In the genomic region with DNA sequence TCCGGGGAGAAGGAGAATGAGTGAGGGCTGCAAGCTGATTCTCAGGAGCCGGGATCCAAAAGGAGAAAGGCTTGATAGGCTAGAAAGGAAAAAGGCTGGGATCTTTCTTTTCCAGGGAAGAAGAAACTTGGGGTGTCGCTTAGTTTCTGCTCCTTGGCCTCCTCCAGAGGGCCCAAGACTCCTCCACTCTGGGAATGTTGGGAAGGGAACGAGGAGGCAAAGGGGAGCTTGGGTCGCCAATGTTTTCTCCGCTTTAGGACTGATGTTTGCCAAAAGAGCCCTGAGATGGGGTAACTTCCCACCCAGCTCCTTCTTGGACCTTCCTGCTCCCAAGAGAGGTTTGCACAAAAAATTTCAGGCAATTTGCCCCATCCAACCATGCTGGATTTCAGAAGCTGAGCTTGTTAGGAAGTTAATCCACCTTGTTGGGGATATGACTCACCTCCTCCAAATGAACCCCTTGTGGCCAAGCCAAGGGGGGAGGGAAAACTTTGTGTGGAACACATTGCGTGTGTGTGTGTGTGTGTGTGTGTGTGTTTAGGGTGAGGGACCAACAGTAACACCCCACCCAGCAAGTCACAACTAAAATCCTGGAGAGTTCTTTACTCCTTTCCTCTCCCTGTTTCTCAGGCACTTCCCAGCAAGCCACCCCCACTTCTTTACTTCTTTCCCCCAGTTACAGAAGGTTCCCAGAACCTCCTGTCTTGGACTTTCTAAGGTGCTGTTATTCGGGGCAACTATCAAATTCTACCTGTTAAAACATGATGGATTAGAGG, we compare ENCODE assay signal across 12 cellular contexts. TPM values are rescaled to one million over a fixed set of nuclear protein-coding genes. Genes with fewer than 3 reads are reported as not detected.
DNase-seq lines count a peak whose midpoint lies in the region; ATAC-seq and TF ChIP-seq lines count a peak whose summit lies in the region.
"Had no signal": no experiment of that assay in that cellular context is flagged by ENCODE, and none has a peak within 500 bp of the region (broad histone marks: within the 10 kb centered on the region; RNA-seq: fewer than 3 reads in every experiment).

No MANE protein-coding gene starts in this region.

- peaks cover 14 to 19% of the 10 kb centered on the region in 2 donors for H3K27me3 Mint-ChIP-seq in stimulated activated naive B cell treated with anti-CD40 and anti-IgM and Interleukin-4, amounts not matched to agents 10 μg/mL and 1 μg/mL and 100 μg/mL, for 72 hours

- peaks cover 0 to 4% (median 0%) of the 10 kb centered on the region in 4 donors for H3K9me3 ChIP-seq in stomach
- H3K9me3 ChIP-seq in effector memory CD4-positive, alpha-beta T cell (ENCODE audit: control insufficient read depth, low read length): no peaks in the 10 kb centered on the region
- H3K9me3 ChIP-seq: pancreas had no signal

- ATAC-seq in HG02642 (IDR thresholded peaks at IDR 0.05; ENCODE audit: poor library complexity, unreplicated experiment): no peak
- no peak for ATAC-seq in stimulated activated naive B cell treated with anti-CD40 and anti-IgM and Interleukin-4, amounts not matched to agents 10 μg/mL and 1 μg/mL and 100 μg/mL, for 72 hours (replicated peaks)

- no peak for TF ChIP-seq EP300 in stomach (IDR thresholded peaks at IDR 0.05)

- H3K4me3 ChIP-seq in stomach: peak overlapping the region; percentile 21 to 30 (median 24)
- H3K4me3 ChIP-seq in effector memory CD4-positive, alpha-beta T cell (ENCODE audit: insufficient read depth, low read depth, low read length, poor library complexity, severe bottlenecking): no peak overlapping the region
- H3K4me3 ChIP-seq: pancreas had no signal

- H3K36me3 ChIP-seq in stomach: no peaks in the 10 kb centered on the region
- H3K36me3 ChIP-seq in effector memory CD4-positive, alpha-beta T cell (ENCODE audit: control insufficient read depth, insufficient read depth, low read length): no peaks in the 10 kb centered on the region
- H3K36me3 ChIP-seq: pancreas had no signal

- 18 to 48% (median 38%) methylated on average over 8 of the region's 8 CpGs for WGBS in adipose tissue, 3 donors
- WGBS in stomach, 5 donors: 24 to 42% (median 41%) methylated on average over 7 to 8 of the region's 8 CpGs

- peaks cover 0 to 1% of the 10 kb centered on the region in 2 donors for H3K4me1 Mint-ChIP-seq in stimulated activated naive B cell treated with anti-CD40 and anti-IgM and Interleukin-4, amounts not matched to agents 10 μg/mL and 1 μg/mL and 100 μg/mL, for 72 hours

- DNase-seq in H4 (ENCODE audit: low spot score) (peak; percentile 96), islet precursor cell (peak; percentile 51), stomach (no peak), HuH-7.5 (ENCODE audit: low spot score) (no peak)
- no peak for DNase-seq in effector memory CD4-positive, alpha-beta T cell
- no peak for DNase-seq in stimulated activated naive B cell treated with anti-CD40 and anti-IgM and Interleukin-4, amounts not matched to agents 10 μg/mL and 1 μg/mL and 100 μg/mL, for 72 hours
- DNase-seq: DND-41, foreskin fibroblast had no signal

- H3K4me3 Mint-ChIP-seq in stimulated activated naive B cell treated with anti-CD40 and anti-IgM and Interleukin-4, amounts not matched to agents 10 μg/mL and 1 μg/mL and 100 μg/mL, for 72 hours: no peak overlapping the region

- TF ChIP-seq POLR2A in stomach (IDR thresholded peaks at IDR 0.05): no peak

- peaks cover 0 to 2% of the 10 kb centered on the region in 2 donors for H3K9me3 Mint-ChIP-seq in stimulated activated naive B cell treated with anti-CD40 and anti-IgM and Interleukin-4, amounts not matched to agents 10 μg/mL and 1 μg/mL and 100 μg/mL, for 72 hours

- intact Hi-C loops in stomach (cut with DNase I; ENCODE audit: low total_unique reads): no loop called here

- H3K36me3 Mint-ChIP-seq in stimulated activated naive B cell treated with anti-CD40 and anti-IgM and Interleukin-4, amounts not matched to agents 10 μg/mL and 1 μg/mL and 100 μg/mL, for 72 hours: no peaks in the 10 kb centered on the region

- TF ChIP-seq CTCF in stomach (IDR thresholded peaks at IDR 0.05): no peak

- peaks cover 10 to 58% (median 27%) of the 10 kb centered on the region in 4 donors for H3K4me1 ChIP-seq in stomach
- H3K4me1 ChIP-seq in effector memory CD4-positive, alpha-beta T cell (ENCODE audit: control insufficient read depth, insufficient read depth, low read length, poor library complexity, severe bottlenecking): no peaks in the 10 kb centered on the region
- H3K4me1 ChIP-seq: pancreas had no signal

- peaks cover 6 to 94% (median 53%) of the 10 kb centered on the region in 3 donors for H3K27me3 ChIP-seq in stomach
- peaks cover 3% of the 10 kb centered on the region for H3K27me3 ChIP-seq in effector memory CD4-positive, alpha-beta T cell (replicated peaks; ENCODE audit: control insufficient read depth, insufficient read depth, low read length, poor library complexity, severe bottlenecking)

- H3K27ac Mint-ChIP-seq in stimulated activated naive B cell treated with anti-CD40 and anti-IgM and Interleukin-4, amounts not matched to agents 10 μg/mL and 1 μg/mL and 100 μg/mL, for 72 hours: no peak overlapping the region

- H3K27ac ChIP-seq in adipose tissue (ENCODE audit: low read depth, low read length) (peak overlapping the region; percentile 82), stomach (peak overlapping the region; percentile 76 to 99 (median 94))
- no peak overlapping the region for H3K27ac ChIP-seq in effector memory CD4-positive, alpha-beta T cell (ENCODE audit: insufficient read depth, low read length, poor library complexity, severe bottlenecking)

RNA-seq across cellular contexts. Expression of a gene that starts 8.7 kb away (rescaled TPM):
- 1.2 TPM in 1 of 2 replicates, not detected in the other for total RNA-seq in H4 (2014; rRNA removed; shearing (Covaris generic))
- polyA plus RNA-seq in adipose tissue: 1 to 10 TPM in 1 of 3 donors, under 1 TPM in 2; 0.20 to 1.0 (median 0.92) TPM
- total RNA-seq in stomach: 1 to 10 TPM in 3 of 5 donors, under 1 TPM in 1, not detected in 1; 0.89 to 2.3 (median 1.1) TPM
- polyA plus RNA-seq in stomach: 1 to 10 TPM; 1.1 to 3.7 (median 1.2) TPM
- total RNA-seq: T-helper 1 cell treated with Interleukin-12 subunit alpha and Interleukin-12 subunit beta and Interleukin-4 antibody, amounts not matched to agents 30 ng/mL and 1 ng/mL, for 36 hours had no signal

RNA-seq across cellular contexts. Expression of a gene that starts 15.4 kb away (rescaled TPM):
- 1.2 and 3.0 TPM in 2 replicates for total RNA-seq in H4 (2014; rRNA removed; shearing (Covaris generic))
- polyA plus RNA-seq in adipose tissue (under 1 TPM; 0.08 to 0.56 (median 0.51) TPM), stomach (1 to 10 TPM in 1 of 3 donors, under 1 TPM in 1, not detected in 1; 0.31 to 1.1 TPM)
- under 1 TPM in 1 of 5 donors, not detected in 4; 0.55 TPM for total RNA-seq in stomach

RNA-seq across cellular contexts. Expression of a gene that starts 19.4 kb away (rescaled TPM):
- total RNA-seq in H4 (2014; rRNA removed; shearing (Covaris generic)): 0.88 and 1.2 TPM in 2 replicates
- polyA plus RNA-seq in adipose tissue: 10 to 100 TPM in 1 of 3 donors, 1 to 10 TPM in 2; 1.2 to 19.8 (median 4.9) TPM
- total RNA-seq in stomach: 1 to 10 TPM in 3 of 5 donors, under 1 TPM in 2; 0.55 to 5.8 (median 2.2) TPM
- 10 to 100 TPM in 1 of 3 donors, 1 to 10 TPM in 2; 4.4 to 17.0 (median 5.9) TPM for polyA plus RNA-seq in stomach

RNA-seq across cellular contexts. Expression of a gene that starts 32.3 kb away (rescaled TPM):
- total RNA-seq in H4 (2014; rRNA removed; shearing (Covaris generic)): 3.6 and 8.0 TPM in 2 replicates
- polyA plus RNA-seq in adipose tissue (10 to 100 TPM in 2 of 3 donors, 1 to 10 TPM in 1; 3.1 to 29.6 (median 11.8) TPM), stomach (10 to 100 TPM in 1 of 3 donors, 1 to 10 TPM in 2; 7.5 to 12.8 (median 7.8) TPM)
- 10 to 100 TPM in 3 of 5 donors, 1 to 10 TPM in 2; 2.9 to 53.1 (median 18.2) TPM for total RNA-seq in stomach
- total RNA-seq: T-helper 1 cell treated with Interleukin-12 subunit alpha and Interleukin-12 subunit beta and Interleukin-4 antibody, amounts not matched to agents 30 ng/mL and 1 ng/mL, for 36 hours had no signal

RNA-seq across cellular contexts. Expression of a gene that starts 36.4 kb away (rescaled TPM):
- 0.64 and 0.70 TPM in 2 replicates for total RNA-seq in H4 (2014; rRNA removed; shearing (Covaris generic))
- polyA plus RNA-seq in adipose tissue (1 to 10 TPM in 2 of 3 donors, under 1 TPM in 1; 0.39 to 3.6 (median 1.5) TPM), stomach (under 1 TPM in 1 of 3 donors, not detected in 2; 0.81 TPM)
- 10 to 100 TPM in 1 of 5 donors, 1 to 10 TPM in 1, not detected in 3; 3.7 to 12.7 TPM for total RNA-seq in stomach
- total RNA-seq: T-helper 1 cell treated with Interleukin-12 subunit alpha and Interleukin-12 subunit beta and Interleukin-4 antibody, amounts not matched to agents 30 ng/mL and 1 ng/mL, for 36 hours had no signal

Comparison
In these comparisons a context has a peak if more than half of its experiments do, and no peak if none do; other contexts are left out.
1. DNase-seq: peak in H4 (single experiment) and islet precursor cell (single experiment); none in stomach (single experiment), effector memory CD4-positive, alpha-beta T cell (0 of 3), stimulated activated naive B cell treated with anti-CD40 and anti-IgM and Interleukin-4, amounts not matched to agents 10 μg/mL and 1 μg/mL and 100 μg/mL, for 72 hours (single experiment) and HuH-7.5 (single experiment).